Comparison of ENCODE assay signal across 13 cellular contexts in the genomic region with DNA sequence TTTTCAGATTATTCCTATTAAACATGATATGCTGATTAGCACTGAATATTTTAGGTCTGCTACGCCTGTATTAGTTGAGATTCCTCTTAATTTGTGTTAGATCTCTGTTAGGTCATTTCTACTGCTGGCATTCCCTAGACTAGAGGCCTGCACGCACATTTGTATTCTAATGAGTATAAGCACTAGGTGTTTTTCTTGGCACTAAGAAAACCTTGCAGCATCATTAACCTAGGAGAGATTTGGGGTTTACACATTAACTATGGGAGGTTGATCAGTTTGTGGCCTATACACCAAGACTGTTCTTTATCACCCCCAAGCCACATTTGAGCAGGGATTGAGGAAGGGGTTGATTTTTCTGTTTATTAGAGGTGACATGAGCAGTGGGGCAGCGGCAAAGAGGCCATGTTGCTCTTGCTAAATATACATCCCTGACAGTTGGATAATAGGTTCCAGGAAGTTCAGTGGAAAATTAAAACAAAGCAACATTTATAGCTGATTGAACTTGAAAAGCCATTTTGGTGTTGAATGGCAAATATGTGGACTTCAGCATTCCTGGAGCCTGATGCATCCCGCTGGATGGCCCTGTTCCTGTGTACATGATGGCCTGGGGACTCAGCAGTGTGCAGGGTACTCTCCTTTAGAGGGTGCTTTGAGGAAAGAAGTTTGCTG.
DNase-seq lines count a peak whose midpoint lies in the region; ATAC-seq lines count a peak whose summit lies in the region.
"Had no signal": no experiment of that assay in that cellular context is flagged by ENCODE, and none has a peak within 500 bp of the region (broad histone marks: within the 10 kb centered on the region; RNA-seq: fewer than 3 reads in every experiment).

No MANE protein-coding gene starts in this region.

- ATAC-seq in activated T-cell treated with anti-CD3 and anti-CD28 coated beads, Interleukin-2, amount 50 U/mL, for 4 hours: no peak
- ATAC-seq in GM21619 (IDR thresholded peaks at IDR 0.05; ENCODE audit: unreplicated experiment): no peak
- no peak for ATAC-seq in GM21390 (IDR thresholded peaks at IDR 0.05; ENCODE audit: unreplicated experiment)

- DNase-seq in ACHN: peak; percentile 86
- DNase-seq in LoVo (ENCODE audit: low spot score): peak; percentile 13
- peak; percentile 71 for DNase-seq in epidermal melanocyte (ENCODE audit: insufficient read length, low spot score)
- DNase-seq in lung microvascular endothelial cell (ENCODE audit: low read depth in 2 of 2): peak; percentile 49 to 94
- DNase-seq in MV-4-11 (lab: John Stamatoyannopoulos, UW): no peak
- DNase-seq in activated T-cell treated with anti-CD3 and anti-CD28 coated beads, Interleukin-2, amount 50 U/mL, for 4 hours: no peak
- DNase-seq: activated T-cell treated with anti-CD3 and anti-CD28 coated beads for 4 hours, BE2C, dorsolateral prefrontal cortex, NCI-H345, uterus had no signal

- H3K9me3 Mint-ChIP-seq in activated T-cell treated with anti-CD3 and anti-CD28 coated beads, Interleukin-2, amount 50 U/mL, for 4 hours: no peaks in the 10 kb centered on the region

- H3K4me1 Mint-ChIP-seq in activated T-cell treated with anti-CD3 and anti-CD28 coated beads, Interleukin-2, amount 50 U/mL, for 4 hours (ENCODE audit: low read depth): peaks cover 36% of the 10 kb centered on the region

- in situ Hi-C loops in ACHN (cut with HindIII; ENCODE audit: low pct_ligation_motif_present, low pct_unique_long_range_greater_than_20kb, low sequenced_read_pairs): no loop called here

- H3K4me3 Mint-ChIP-seq in activated T-cell treated with anti-CD3 and anti-CD28 coated beads, Interleukin-2, amount 50 U/mL, for 4 hours: no peak overlapping the region

- H3K36me3 Mint-ChIP-seq in activated T-cell treated with anti-CD3 and anti-CD28 coated beads, Interleukin-2, amount 50 U/mL, for 4 hours (ENCODE audit: insufficient read depth): peaks cover 15% of the 10 kb centered on the region

- no peaks in the 10 kb centered on the region for H3K27me3 Mint-ChIP-seq in activated T-cell treated with anti-CD3 and anti-CD28 coated beads, Interleukin-2, amount 50 U/mL, for 4 hours (ENCODE audit: low read depth)

Comparison
In these comparisons a context has a peak if more than half of its experiments do, and no peak if none do; other contexts are left out.
1. DNase-seq: peak in ACHN (single experiment), LoVo (single experiment), epidermal melanocyte (single experiment) and lung microvascular endothelial cell (2 of 2); none in MV-4-11 (single experiment) and activated T-cell treated with anti-CD3 and anti-CD28 coated beads, Interleukin-2, amount 50 U/mL, for 4 hours (single experiment).